8 cellular contexts compared by ENCODE assay signal in genomic region chr6:25017932-25018581, GRCh38.
DNase-seq lines count a peak whose midpoint lies in the region; ATAC-seq, FAIRE-seq and TF ChIP-seq lines count a peak whose summit lies in the region.

No MANE protein-coding gene starts in this region.

- H3K9me3 ChIP-seq in A549 (no peaks in the 10 kb centered on the region), Karpas-422 (ENCODE audit: low read length) (no peaks in the 10 kb centered on the region)

- no peaks in the 10 kb centered on the region for H3K9me2 ChIP-seq in Karpas-422 (replicated peaks; ENCODE audit: insufficient read depth, low read length)

- WGBS in A549 (ENCODE audit: missing lambda C conversion rate): 15% methylated on average over 7 of the region's 7 CpGs

- H3K4me1 ChIP-seq in A549 (peaks cover 19% of the 10 kb centered on the region), Karpas-422 (ENCODE audit: low read length) (peaks cover 73% of the 10 kb centered on the region)

- peak in 1 of 2 experiments; percentile 37 for DNase-seq in A549 (ENCODE audit: low read depth in 1 of 2, low spot score in 1 of 2)
- peak; percentile 94 for DNase-seq in Karpas-422
- peak; percentile 58 for DNase-seq in T-helper 2 cell treated with Interferon-gamma antibody and Interleukin-4, amounts not matched to agents 5 μg/mL and 100 μg/mL, for 36 hours (ENCODE audit: low spot score)
- DNase-seq in astrocyte of the cerebellum (ENCODE audit: low read depth): no peak
- DNase-seq in iPS-NIHi11 (ENCODE audit: low spot score): peak; percentile 71
- peak; percentile 66 to 67 for DNase-seq in stimulated activated CD4-positive, alpha-beta T cell treated with anti-CD3 and anti-CD28 coated beads, Interleukin-2, amount 100 ng/mL, for 48 hours
- DNase-seq in middle frontal gyrus (ENCODE audit: extremely low spot score, low spot score): no peak

- TF ChIP-seq RAD21 in A549 (conservative IDR thresholded peaks at IDR 0.05 in 1 of 2, IDR thresholded peaks at IDR 0.05 in 1 of 2): peak; percentile 55 to 56

- H3K4me2 ChIP-seq in A549 (no peak overlapping the region), Karpas-422 (ENCODE audit: low read depth, low read length, poor library complexity, severe bottlenecking) (peak overlapping the region; percentile 66)

- H3K27ac ChIP-seq in A549 (no peak overlapping the region), Karpas-422 (ENCODE audit: low read length) (peak overlapping the region; percentile 93)

- no peak for TF ChIP-seq POLR2A in A549 (IDR thresholded peaks at IDR 0.05; ENCODE audit: low read length)

- peaks cover 26% of the 10 kb centered on the region for H3K79me2 ChIP-seq in Karpas-422 (ENCODE audit: low read length)

- CTCF ChIA-PET in A549 (lab: Yijun Ruan, JAX): interaction anchor here (0.6 to 2.4 kb wide), 6 partner anchors 9 to 581 kb away, joined by 3 to 7 read pairs (median 4); no protein-coding TSS in a partner anchor

- no peak overlapping the region for H2AFZ ChIP-seq in Karpas-422 (ENCODE audit: low read length)

- no peaks in the 10 kb centered on the region for H3K36me3 ChIP-seq in Karpas-422 (ENCODE audit: insufficient read depth, low read length)

- H3K9me3 Mint-ChIP-seq in T-helper 2 cell treated with Interferon-gamma antibody and Interleukin-4, amounts not matched to agents 5 μg/mL and 100 μg/mL, for 36 hours: no peaks in the 10 kb centered on the region

- no peaks in the 10 kb centered on the region for H3K27me3 Mint-ChIP-seq in T-helper 2 cell treated with Interferon-gamma antibody and Interleukin-4, amounts not matched to agents 5 μg/mL and 100 μg/mL, for 36 hours (ENCODE audit: low read depth)

- H3K27me3 ChIP-seq in Karpas-422 (ENCODE audit: low read length): no peaks in the 10 kb centered on the region

- TF ChIP-seq CTCF in A549 (IDR thresholded peaks at IDR 0.05) (peak; percentile 45), astrocyte of the cerebellum (IDR thresholded peaks at IDR 0.05; ENCODE audit: low read depth, low read length, missing control alignments) (peak; percentile 43)

- in situ Hi-C loops in astrocyte of the cerebellum (cut with HindIII; ENCODE audit: low sequenced_read_pairs): no loop called here

- ATAC-seq in A549: peak in 1 of 2 experiments; percentile 57; a peak in 4 of 6 replicates
- peak; percentile 61 for ATAC-seq in GM18873 (IDR thresholded peaks at IDR 0.05; ENCODE audit: low FRiP score, unreplicated experiment)

- H3K36me3 Mint-ChIP-seq in T-helper 2 cell treated with Interferon-gamma antibody and Interleukin-4, amounts not matched to agents 5 μg/mL and 100 μg/mL, for 36 hours (ENCODE audit: low read depth): peaks cover 6% of the 10 kb centered on the region

- H3K4me3 ChIP-seq in A549 (no peak overlapping the region), Karpas-422 (ENCODE audit: low read length) (peak overlapping the region; percentile 35), astrocyte of the cerebellum (ENCODE audit: low read depth, low read length) (no peak overlapping the region)

- POLR2A ChIA-PET in A549 (lab: Yijun Ruan, JAX): no interaction called here

- TF ChIP-seq EP300 in A549 (IDR thresholded peaks at IDR 0.05): no peak

- no peaks in the 10 kb centered on the region for H4K20me1 ChIP-seq in Karpas-422 (ENCODE audit: insufficient read depth, low read depth, low read length)

- H3K4me1 Mint-ChIP-seq in T-helper 2 cell treated with Interferon-gamma antibody and Interleukin-4, amounts not matched to agents 5 μg/mL and 100 μg/mL, for 36 hours (ENCODE audit: low read depth): peaks cover 28% of the 10 kb centered on the region

- no peak for FAIRE-seq in A549 (lab: Jason Lieb, UNC)

- H3K27ac Mint-ChIP-seq in T-helper 2 cell treated with Interferon-gamma antibody and Interleukin-4, amounts not matched to agents 5 μg/mL and 100 μg/mL, for 36 hours: no peak overlapping the region

- no peak overlapping the region for H3K4me3 Mint-ChIP-seq in T-helper 2 cell treated with Interferon-gamma antibody and Interleukin-4, amounts not matched to agents 5 μg/mL and 100 μg/mL, for 36 hours

- peak overlapping the region; percentile 39 for H3K9ac ChIP-seq in Karpas-422 (ENCODE audit: low read length)

TF ChIP-seq in A549, 52 proteins besides CTCF, POLR2A, EP300 and RAD21:
- TF ChIP-seq SMC3 (IDR thresholded peaks at IDR 0.05) (0 out of 3 replicates have a peak, but pooled peaks have one; percentile 31), TFCP2L1 (CRISPR knock-in tag; IDR thresholded peaks at IDR 0.05) (no peak)
TF ChIP-seq in A549: peak in this region for 1.

Comparison
In these comparisons a context has a peak if more than half of its experiments do, and no peak if none do; other contexts are left out.
1. DNase-seq: peak in Karpas-422 (single experiment), T-helper 2 cell treated with Interferon-gamma antibody and Interleukin-4, amounts not matched to agents 5 μg/mL and 100 μg/mL, for 36 hours (single experiment), iPS-NIHi11 (single experiment) and stimulated activated CD4-positive, alpha-beta T cell treated with anti-CD3 and anti-CD28 coated beads, Interleukin-2, amount 100 ng/mL, for 48 hours (2 of 2); none in astrocyte of the cerebellum (single experiment) and middle frontal gyrus (single experiment).